ENCODE assay signal across 8 cellular contexts in the genomic region with DNA sequence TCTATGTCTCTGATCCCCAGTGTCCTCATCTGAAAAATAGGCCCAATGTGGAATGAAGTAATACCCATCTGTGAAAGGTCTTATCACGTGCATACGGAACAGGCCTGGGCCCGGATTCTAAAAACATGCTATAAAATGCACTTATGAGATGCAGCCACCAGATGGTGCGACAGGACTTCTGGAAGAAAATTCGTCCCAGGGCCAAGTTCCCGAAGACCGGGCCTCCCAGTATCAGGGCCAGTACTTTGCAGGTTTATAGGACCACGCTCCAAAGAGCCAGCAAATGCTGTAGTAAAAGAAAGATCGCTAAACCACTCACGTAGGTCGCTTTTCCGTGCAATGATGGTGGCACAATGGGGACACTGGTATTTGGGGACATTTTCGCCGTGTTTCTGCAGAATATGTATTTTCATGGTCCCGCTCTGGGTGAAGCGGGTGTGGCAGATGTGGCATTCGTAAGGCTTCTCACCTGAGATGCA. TPM values are rescaled to one million over a fixed set of nuclear protein-coding genes. Genes with fewer than 3 reads are reported as not detected.
DNase-seq lines count a peak whose midpoint lies in the region; ATAC-seq and TF ChIP-seq lines count a peak whose summit lies in the region.

No MANE protein-coding gene starts in this region.

- no peak overlapping the region for H3K4me2 ChIP-seq in IMR-90 (ENCODE audit: low read depth, low read length)

- TF ChIP-seq CTCF in IMR-90 (conservative IDR thresholded peaks at IDR 0.05; ENCODE audit: low read depth, low read length) (peak; percentile 90), endothelial cell (IDR thresholded peaks at IDR 0.05; ENCODE audit: unreplicated experiment) (peak; percentile 54), lung (IDR thresholded peaks at IDR 0.05; ENCODE audit: control extremely low read depth, extremely low read depth) (peak; percentile 83), transverse colon (IDR thresholded peaks at IDR 0.05) (peak; percentile 73 to 95 (median 75))

- no peak overlapping the region for H2BK20ac ChIP-seq in IMR-90 (ENCODE audit: low read depth, low read length)

- no peak overlapping the region for H2AFZ ChIP-seq in IMR-90 (replicated peaks; ENCODE audit: low read length, poor library complexity)

- no peaks in the 10 kb centered on the region for H4K20me1 ChIP-seq in IMR-90 (ENCODE audit: insufficient read depth, low read length)

- H3K9me1 ChIP-seq in IMR-90 (ENCODE audit: insufficient read depth, low read length): no peaks in the 10 kb centered on the region

- H3K27ac ChIP-seq in IMR-90 (ENCODE audit: insufficient read depth, low read length): no peak overlapping the region
- H3K27ac ChIP-seq in lung (ENCODE audit: low read depth in 1 of 2, low read length in 1 of 2): no peak overlapping the region
- no peak overlapping the region for H3K27ac ChIP-seq in transverse colon

- no peak overlapping the region for H2BK120ac ChIP-seq in IMR-90 (ENCODE audit: low read depth, low read length)

- TF ChIP-seq RAD21 in IMR-90 (IDR thresholded peaks at IDR 0.05; ENCODE audit: low read length): peak; percentile 90

- no TSS peak for BruUV-seq in IMR-90 (replicated peaks; lab: Mats Ljungman, UMichigan)

- H3K9ac ChIP-seq in IMR-90 (ENCODE audit: low read depth, low read length): no peak overlapping the region

- no peak overlapping the region for H2AK5ac ChIP-seq in IMR-90 (ENCODE audit: low read depth, low read length)

- no peaks in the 10 kb centered on the region for H3K4me1 ChIP-seq in IMR-90 (ENCODE audit: control insufficient read depth, insufficient read depth, low read length)
- no peaks in the 10 kb centered on the region for H3K4me1 ChIP-seq in lung (ENCODE audit: control insufficient read depth in 2 of 2, insufficient read depth in 2 of 2, low read length in 2 of 2)
- peaks cover 0 to 17% (median 0%) of the 10 kb centered on the region in 4 donors for H3K4me1 ChIP-seq in transverse colon

- no peak for TF ChIP-seq POLR2A in IMR-90 (IDR thresholded peaks at IDR 0.05; ENCODE audit: low read depth, low read length)
- no peak for TF ChIP-seq POLR2A in transverse colon (IDR thresholded peaks at IDR 0.05)

- no peak overlapping the region for H3K14ac ChIP-seq in IMR-90 (replicated peaks; ENCODE audit: low read depth, low read length)

- in situ Hi-C loops in IMR-90 (cut with MboI; ENCODE audit: low sequenced_read_pairs) (loop anchor here (5.0 kb wide), 2 partner anchors 78 to 698 kb away; no protein-coding TSS in a partner anchor), transverse colon (cut with MboI; ENCODE audit: low pct_ligation_motif_present in 1 of 4, low pct_unique_long_range_greater_than_20kb in 1 of 4, low sequenced_read_pairs in 3 of 4) (loop anchor here (5.0 to 25.0 kb wide), 4 partner anchors 78 to 700 kb away; no protein-coding TSS in a partner anchor)

- no peaks in the 10 kb centered on the region for H3K79me1 ChIP-seq in IMR-90 (ENCODE audit: low read depth in 1 of 2, low read length in 2 of 2)

- POLR2A ChIA-PET in IMR-90 (lab: Charles Lee; ENCODE audit: unreplicated experiment): no interaction called here

- H3K27me3 ChIP-seq in IMR-90 (ENCODE audit: control insufficient read depth, insufficient read depth, low read length): peaks cover 11% of the 10 kb centered on the region
- no peaks in the 10 kb centered on the region for H3K27me3 ChIP-seq in lung (ENCODE audit: control insufficient read depth, insufficient read depth)
- H3K27me3 ChIP-seq in transverse colon: no peaks in the 10 kb centered on the region

- CTCF ChIA-PET in IMR-90 (lab: Yijun Ruan, JAX): interaction anchor here (1.8 to 2.9 kb wide), 2 partner anchors 16 to 80 kb away, joined by 5 to 10 read pairs; no protein-coding TSS in a partner anchor

- H3K18ac ChIP-seq in IMR-90 (ENCODE audit: low read depth, low read length): no peak overlapping the region

- intact Hi-C loops in IMR-90 (cut with micrococcal nuclease): loop anchor here (1.0 kb wide), 2 partner anchors 80 to 695 kb away; no protein-coding TSS in a partner anchor
- intact Hi-C loops in transverse colon (cut with DNase I; ENCODE audit: low total_unique reads): loop anchor here (2.0 kb wide), 1 partner anchor 80 kb away; no protein-coding TSS in a partner anchor

- H3K27me3 Mint-ChIP-seq in endothelial cell (ENCODE audit: unreplicated experiment): no peaks in the 10 kb centered on the region
- H3K27me3 Mint-ChIP-seq in T-helper 2 cell treated with Interferon-gamma antibody and Interleukin-4, amounts not matched to agents 5 μg/mL and 100 μg/mL, for 36 hours (ENCODE audit: low read depth): peaks cover 6% of the 10 kb centered on the region

- no peak overlapping the region for H3K4me3 Mint-ChIP-seq in endothelial cell (ENCODE audit: unreplicated experiment)
- H3K4me3 Mint-ChIP-seq in T-helper 2 cell treated with Interferon-gamma antibody and Interleukin-4, amounts not matched to agents 5 μg/mL and 100 μg/mL, for 36 hours: no peak overlapping the region

- no peak overlapping the region for H4K8ac ChIP-seq in IMR-90 (ENCODE audit: low read depth in 2 of 2, low read length in 2 of 2)

- DNase-seq in DMS53 treated with DMSO at 0.1 percent for 48 hours (lab: John Stamatoyannopoulos, UW; ENCODE audit: unreplicated experiment): peak; percentile 16
- peak; percentile 64 for DNase-seq in IMR-90
- DNase-seq in endothelial cell (ENCODE audit: low spot score): peak; percentile 68
- peak; percentile 65 for DNase-seq in lung (ENCODE audit: low spot score)
- DNase-seq in transverse colon: peak; percentile 79
- DNase-seq in T-helper 2 cell treated with Interferon-gamma antibody and Interleukin-4, amounts not matched to agents 5 μg/mL and 100 μg/mL, for 36 hours (ENCODE audit: low spot score): no peak
- DNase-seq in NCI-H1048 (lab: John Stamatoyannopoulos, UW): no peak

- H4K91ac ChIP-seq in IMR-90 (ENCODE audit: insufficient read depth, low read depth, low read length): no peak overlapping the region

- H3K36me3 Mint-ChIP-seq in endothelial cell (ENCODE audit: low read depth, unreplicated experiment): no peaks in the 10 kb centered on the region
- H3K36me3 Mint-ChIP-seq in T-helper 2 cell treated with Interferon-gamma antibody and Interleukin-4, amounts not matched to agents 5 μg/mL and 100 μg/mL, for 36 hours (ENCODE audit: low read depth): no peaks in the 10 kb centered on the region

- H2BK5ac ChIP-seq in IMR-90 (ENCODE audit: low read depth, low read length, poor library complexity, severe bottlenecking): no peak overlapping the region

- H3K9me3 Mint-ChIP-seq in endothelial cell (ENCODE audit: unreplicated experiment): no peaks in the 10 kb centered on the region
- H3K9me3 Mint-ChIP-seq in T-helper 2 cell treated with Interferon-gamma antibody and Interleukin-4, amounts not matched to agents 5 μg/mL and 100 μg/mL, for 36 hours: no peaks in the 10 kb centered on the region

- peaks cover 2% of the 10 kb centered on the region for H3K4me1 Mint-ChIP-seq in endothelial cell (ENCODE audit: unreplicated experiment)
- peaks cover 1% of the 10 kb centered on the region for H3K4me1 Mint-ChIP-seq in T-helper 2 cell treated with Interferon-gamma antibody and Interleukin-4, amounts not matched to agents 5 μg/mL and 100 μg/mL, for 36 hours (ENCODE audit: low read depth)

- peak; percentile 97 for ATAC-seq in IMR-90 (ENCODE audit: low read depth)
- peak; percentile 76 for ATAC-seq in SK-N-SH treated with all-trans-retinoic acid at 6 μM for 48 hours
- peak; percentile 68 for ATAC-seq in lung (ENCODE audit: insufficient read depth, low FRiP score)

- H2BK15ac ChIP-seq in IMR-90 (ENCODE audit: low read depth, low read length): no peak overlapping the region

- H3K36me3 ChIP-seq in IMR-90 (ENCODE audit: control insufficient read depth, insufficient read depth, low read length) (no peaks in the 10 kb centered on the region), lung (ENCODE audit: control insufficient read depth in 2 of 2, insufficient read depth in 2 of 2, low read length in 2 of 2) (no peaks in the 10 kb centered on the region), transverse colon (no peaks in the 10 kb centered on the region)

- TF ChIP-seq EP300 in transverse colon (IDR thresholded peaks at IDR 0.05; ENCODE audit: low read depth): no peak

- H3K56ac ChIP-seq in IMR-90 (ENCODE audit: extremely low read depth, insufficient read depth, low read length): no peak overlapping the region

- H4K5ac ChIP-seq in IMR-90 (ENCODE audit: low read depth, low read length): no peak overlapping the region

- no peak overlapping the region for H3K4ac ChIP-seq in IMR-90 (ENCODE audit: low read depth, low read length)

- dilution Hi-C loops in IMR-90 (cut with HindIII; ENCODE audit: low sequenced_read_pairs, unreplicated experiment): no loop called here

- 0% methylated on average over 2 of the region's 17 CpGs; no CpG with 5 or more reads in 1 of the 2 experiments for whole genome bisulfite sequencing in IMR-90 (ENCODE audit: extremely low coverage in 2 of 2, insufficient read length in 1 of 2), 2 experiments
- WGBS in lung, 2 donors: 42 to 48% methylated on average over 17 of the region's 17 CpGs
- 39% methylated on average over 17 of the region's 17 CpGs; no CpG with 5 or more reads in 1 of the 2 donors for WGBS in transverse colon (ENCODE audit: low coverage in 1 of 2), 2 donors

- H2AK9ac ChIP-seq in IMR-90 (replicated peaks; ENCODE audit: low read depth, low read length, poor library complexity): no peak overlapping the region

- H3K9me3 ChIP-seq in IMR-90 (ENCODE audit: control insufficient read depth, insufficient read depth, low read length) (no peaks in the 10 kb centered on the region), lung (ENCODE audit: control insufficient read depth in 2 of 2, insufficient read depth in 1 of 2, low read length in 1 of 2) (no peaks in the 10 kb centered on the region), transverse colon (no peaks in the 10 kb centered on the region)

- no peak overlapping the region for H3K4me3 ChIP-seq in IMR-90 (ENCODE audit: insufficient read depth, low read depth, low read length)
- H3K4me3 ChIP-seq in lung: no peak overlapping the region
- no peak overlapping the region for H3K4me3 ChIP-seq in transverse colon

- H3K23ac ChIP-seq in IMR-90 (ENCODE audit: low read depth, low read length): no peak overlapping the region

- H3K27ac Mint-ChIP-seq in endothelial cell (ENCODE audit: unreplicated experiment): no peak overlapping the region
- H3K27ac Mint-ChIP-seq in T-helper 2 cell treated with Interferon-gamma antibody and Interleukin-4, amounts not matched to agents 5 μg/mL and 100 μg/mL, for 36 hours: no peak overlapping the region

RNA-seq across cellular contexts. Expression of a gene that starts 10.6 kb away (rescaled TPM):
- not detected in 2 replicates for total RNA-seq in IMR-90 (2012; rRNA removed)
- not detected in 2 replicates for polyA plus RNA-seq in IMR-90 (2012; rRNA removed)
- polyA plus RNA-seq in IMR-90 (2012; cell fraction: cytosol; rRNA removed): not detected in 2 replicates
- not detected in 2 replicates for polyA plus RNA-seq in IMR-90 (2012; cell fraction: nucleus; rRNA removed; ENCODE audit: low replicate concordance)
- 0.21 TPM for total RNA-seq in endothelial cell (ENCODE audit: unreplicated experiment)
- not detected for total RNA-seq in lung
- polyA plus RNA-seq in lung: under 1 TPM in 1 of 2 donors, not detected in 1; 0.02 TPM
- total RNA-seq in transverse colon: under 1 TPM in 1 of 4 donors, not detected in 3; 0.14 TPM

RNA-seq across cellular contexts. Expression of a gene that starts 46.6 kb away (rescaled TPM):
- not detected in 2 replicates for total RNA-seq in IMR-90 (2012; rRNA removed)
- polyA plus RNA-seq in IMR-90 (2012; rRNA removed): not detected in 2 replicates
- not detected in 2 replicates for polyA plus RNA-seq in IMR-90 (2012; cell fraction: cytosol; rRNA removed)
- not detected in 2 replicates for polyA plus RNA-seq in IMR-90 (2012; cell fraction: nucleus; rRNA removed; ENCODE audit: low replicate concordance)
- not detected for total RNA-seq in endothelial cell (ENCODE audit: unreplicated experiment)
- 1 to 10 TPM in 1 of 2 donors, under 1 TPM in 1; 0.89 to 1.7 TPM for total RNA-seq in lung
- polyA plus RNA-seq in lung: under 1 TPM; 0.05 to 0.22 TPM
- 100 to 1,000 TPM; 395 to 794 (median 739) TPM for total RNA-seq in transverse colon

Comparison
In these comparisons a context has a peak if more than half of its experiments do, and no peak if none do; other contexts are left out.
1. DNase-seq: peak in DMS53 treated with DMSO at 0.1 percent for 48 hours (single experiment), IMR-90 (single experiment), endothelial cell (single experiment), lung (single experiment) and transverse colon (single experiment); none in T-helper 2 cell treated with Interferon-gamma antibody and Interleukin-4, amounts not matched to agents 5 μg/mL and 100 μg/mL, for 36 hours (single experiment) and NCI-H1048 (single experiment).
2. RNA of a gene that starts 46.6 kb away (total RNA-seq): 395 to 794 TPM in transverse colon; 0.89 to 1.7 TPM in lung, not detected in IMR-90 and not detected in endothelial cell (single experiment); every median in the first group is over 100 times any median in the second.
3. Peak in every context shown above with its lines, with median percentiles within 50 percentile points of each other: ATAC-seq and CTCF ChIP-seq.